In genomic region chr9:93223241-93224180, GRCh38 we compare ENCODE assay signal across 2 cellular contexts.
TF ChIP-seq lines count a peak whose summit lies in the region.

No MANE protein-coding gene starts in this region.

TF ChIP-seq in HCT116, 20 proteins besides CTCF, POLR2A, EP300 and RAD21:
- no peak for TF ChIP-seq REST (IDR thresholded peaks at IDR 0.05; ENCODE audit: low read depth)
- no peak for TF ChIP-seq EGR1 (IDR thresholded peaks at IDR 0.05; ENCODE audit: low read depth)
- TF ChIP-seq TCF7L2 (IDR thresholded peaks at IDR 0.05; ENCODE audit: borderline replicate concordance, extremely low read depth, insufficient read depth, insufficient read length) = no peak
- no peak for TF ChIP-seq CEBPB (IDR thresholded peaks at IDR 0.05; ENCODE audit: low read depth)
- no peak for TF ChIP-seq CBX3 (IDR thresholded peaks at IDR 0.05; ENCODE audit: low read depth)
- TF ChIP-seq MAX (IDR thresholded peaks at IDR 0.05) = 0 out of 2 replicates have a peak, but pooled peaks have one; percentile 30
- TF ChIP-seq FOSL1 (IDR thresholded peaks at IDR 0.05; ENCODE audit: low read depth) = peak; percentile 57
- TF ChIP-seq ELF1 (IDR thresholded peaks at IDR 0.05; ENCODE audit: borderline replicate concordance, low read depth) = no peak
- TF ChIP-seq ZNF274 (IDR thresholded peaks at IDR 0.05; ENCODE audit: low read depth, low read length) = no peak
- TF ChIP-seq EZH2phosphoT487 (IDR thresholded peaks at IDR 0.05; ENCODE audit: borderline replicate concordance) = no peak
- TF ChIP-seq JUND (IDR thresholded peaks at IDR 0.05) = peak; percentile 37; the same call in 1 of the 2 replicates
- peak; percentile 11 for TF ChIP-seq ZBTB33 (IDR thresholded peaks at IDR 0.05; ENCODE audit: extremely low read depth, insufficient replicate concordance, low read length)
- no peak for TF ChIP-seq EZH2 (IDR thresholded peaks at IDR 0.05)
- peak; percentile 52 for TF ChIP-seq YY1 (IDR thresholded peaks at IDR 0.05; ENCODE audit: extremely low read depth, insufficient replicate concordance, low read depth, low read length)
- no peak for TF ChIP-seq SIN3A (IDR thresholded peaks at IDR 0.05; ENCODE audit: low read depth)
- no peak for TF ChIP-seq ZFX (IDR thresholded peaks at IDR 0.05)
- peak; percentile 49; the same call in 1 of the 2 replicates for TF ChIP-seq POLR2AphosphoS5 (IDR thresholded peaks at IDR 0.05; ENCODE audit: low read depth, low read length)
- TF ChIP-seq SRF (IDR thresholded peaks at IDR 0.05; ENCODE audit: low read depth) = no peak
- TF ChIP-seq ATF3 (IDR thresholded peaks at IDR 0.05) = no peak
- TF ChIP-seq SP1 (IDR thresholded peaks at IDR 0.05; ENCODE audit: low read depth) = peak; percentile 73
TF ChIP-seq in HCT116: peak in this region for 7.

TF ChIP-seq in SK-N-SH, 30 proteins besides CTCF, POLR2A, EP300 and RAD21 (continued from another document):
- no peak for TF ChIP-seq ZBTB33 (IDR thresholded peaks at IDR 0.05; ENCODE audit: borderline replicate concordance, low read depth)
- 0 out of 2 replicates have a peak, but pooled peaks have one; percentile 54 for TF ChIP-seq PBX3 (IDR thresholded peaks at IDR 0.05)
- peak; percentile 69 for TF ChIP-seq TCF12 (IDR thresholded peaks at IDR 0.05)
- no peak for TF ChIP-seq SMC3 (IDR thresholded peaks at IDR 0.05; ENCODE audit: low read depth, low read length)
- TF ChIP-seq FOSL2 (IDR thresholded peaks at IDR 0.05; ENCODE audit: borderline replicate concordance, low read depth) = peak; percentile 43; the same call in 1 of the 2 replicates
- TF ChIP-seq MXI1 (IDR thresholded peaks at IDR 0.05; ENCODE audit: low read depth, low read length) = 0 out of 2 replicates have a peak, but pooled peaks have one; percentile 39
- TF ChIP-seq NFIC (IDR thresholded peaks at IDR 0.05; ENCODE audit: borderline replicate concordance) = peak; percentile 98
- peak; percentile 60 for TF ChIP-seq CHD2 (IDR thresholded peaks at IDR 0.05; ENCODE audit: low read length, partially characterized antibody)
